17 cellular contexts compared by ENCODE assay signal in genomic region chr17:38719943-38720641, GRCh38. TPM values are rescaled to one million over a fixed set of nuclear protein-coding genes. Genes with fewer than 3 reads are reported as not detected.
DNase-seq lines count a peak whose midpoint lies in the region; ATAC-seq and TF ChIP-seq lines count a peak whose summit lies in the region.
"Had no signal": no experiment of that assay in that cellular context is flagged by ENCODE, and none has a peak within 500 bp of the region (broad histone marks: within the 10 kb centered on the region; RNA-seq: fewer than 3 reads in every experiment).

No MANE protein-coding gene starts in this region.

- no peak overlapping the region for H2BK15ac ChIP-seq in neuronal stem cell (ENCODE audit: low read length)

- peaks cover 0 to 13% of the 10 kb centered on the region in 2 donors for H3K4me1 ChIP-seq in neuronal stem cell (ENCODE audit: control insufficient read depth in 2 of 2, insufficient read depth in 1 of 2, low read depth in 1 of 2, low read length in 2 of 2)

- H3K4me1 Mint-ChIP-seq in activated CD4-positive, alpha-beta T cell treated with anti-CD3 and anti-CD28 coated beads for 36 hours = peaks cover 43% of the 10 kb centered on the region

- no peak overlapping the region for H2BK120ac ChIP-seq in neuronal stem cell (ENCODE audit: low read depth, low read length)

- peak; percentile 21 for ATAC-seq in activated CD4-positive, alpha-beta T cell treated with anti-CD3 and anti-CD28 coated beads for 36 hours
- ATAC-seq: activated CD4-positive, CD25-positive, alpha-beta regulatory T cell treated with anti-CD3 and anti-CD28 coated beads, Interleukin-2, amount 50 U/mL, for 24 hours; activated naive CD4-positive, alpha-beta T cell treated with anti-CD3 and anti-CD28 coated beads, Interleukin-2, amount 50 U/mL, for 72 hours had no signal

- TF ChIP-seq CTCF in GM20000 (IDR thresholded peaks at IDR 0.05; ENCODE audit: extremely low read depth, missing control alignments) = no peak

- H2AFZ ChIP-seq in neuronal stem cell (ENCODE audit: low read length) = no peak overlapping the region

- peak overlapping the region; percentile 80 for H3K23ac ChIP-seq in neuronal stem cell (ENCODE audit: low read depth, low read length, poor library complexity)

- peak overlapping the region; percentile 77 for H3K14ac ChIP-seq in neuronal stem cell (ENCODE audit: low read length)

- no peaks in the 10 kb centered on the region for H3K9me3 ChIP-seq in neuronal stem cell (replicated peaks in 1 of 2; ENCODE audit: control insufficient read depth in 2 of 2, insufficient read depth in 1 of 2, low read depth in 1 of 2, low read length in 2 of 2)

- H3K4me3 Mint-ChIP-seq in activated CD4-positive, alpha-beta T cell treated with anti-CD3 and anti-CD28 coated beads for 36 hours = no peak overlapping the region
- H3K4me3 Mint-ChIP-seq: CD8-positive, alpha-beta memory T cell had no signal

- no CpG with 5 or more reads among the region's 39 CpGs for WGBS in neuronal stem cell (ENCODE audit: extremely low coverage in 2 of 2, insufficient read length in 2 of 2, insufficient replicate concordance in 1 of 2), 2 donors

- no peak overlapping the region for H4K8ac ChIP-seq in neuronal stem cell (ENCODE audit: low read depth, low read length)

- peaks cover 56% of the 10 kb centered on the region for H3K36me3 Mint-ChIP-seq in activated CD4-positive, alpha-beta T cell treated with anti-CD3 and anti-CD28 coated beads for 36 hours (ENCODE audit: low read depth)

- CTCF ChIA-PET in activated CD4-positive, alpha-beta T cell treated with anti-CD3 and anti-CD28 coated beads for 36 hours (lab: Charles Lee) = no interaction called here

- peak; percentile 55 for DNase-seq in activated CD4-positive, alpha-beta T cell treated with anti-CD3 and anti-CD28 coated beads for 36 hours
- no peak for DNase-seq in activated CD4-positive, alpha-beta T cell treated with anti-CD3 and anti-CD28 coated beads, Interleukin-2, amount 50 U/mL, for 48 hours
- DNase-seq in HT-29 (ENCODE audit: low spot score) (peak; percentile 68), neuronal stem cell (ENCODE audit: low spot score) (peak; percentile 30), DMS153 (lab: John Stamatoyannopoulos, UW) (no peak), GM20000 (ENCODE audit: low spot score) (no peak), activated gamma-delta T cell treated with Interleukin-2 at 50 U/mL for 16 hours (no peak)
- DNase-seq: CD8-positive, alpha-beta memory T cell; KBM-7; NCI-H2081; nucleus accumbens; SHP77 treated with DMSO at 0.1 percent for 48 hours; stimulated activated CD4-positive, alpha-beta T cell treated with anti-CD3 and anti-CD28 coated beads, Interleukin-15, amount 100 ng/mL, for 24 hours had no signal

- H2AK5ac ChIP-seq in neuronal stem cell (ENCODE audit: low read depth, low read length) = peak overlapping the region; percentile 91

- peak overlapping the region; percentile 49 for H2BK5ac ChIP-seq in neuronal stem cell (ENCODE audit: low read length)

- peak overlapping the region; percentile 6 for H3K4me3 ChIP-seq in iPS-11a (ENCODE audit: low read depth, low read length)
- H3K4me3 ChIP-seq in neuronal stem cell (ENCODE audit: low read length in 2 of 2) = peak overlapping the region in 1 of 2 donors; percentile 43

- H3K4ac ChIP-seq in neuronal stem cell (ENCODE audit: low read length) = peak overlapping the region; percentile 47

- peak overlapping the region; percentile 81 for H3K4me2 ChIP-seq in neuronal stem cell (ENCODE audit: insufficient read depth, low read length, poor library complexity, severe bottlenecking)

- H3K27ac Mint-ChIP-seq in activated CD4-positive, alpha-beta T cell treated with anti-CD3 and anti-CD28 coated beads for 36 hours = no peak overlapping the region

- POLR2A ChIA-PET in activated CD4-positive, alpha-beta T cell treated with anti-CD3 and anti-CD28 coated beads for 36 hours (lab: Charles Lee) = no interaction called here

- H3K36me3 ChIP-seq in neuronal stem cell (replicated peaks in 1 of 2; ENCODE audit: control insufficient read depth in 2 of 2, insufficient read depth in 2 of 2, low read length in 2 of 2) = peaks cover 3 to 88% of the 10 kb centered on the region in 2 donors

- peaks cover 0 to 21% (median 2%) of the 10 kb centered on the region in 3 experiments for H3K27me3 ChIP-seq in neuronal stem cell (ENCODE audit: control insufficient read depth in 3 of 3, insufficient read depth in 3 of 3, low read depth in 1 of 3, low read length in 3 of 3)

- peak overlapping the region; percentile 94 for H3K18ac ChIP-seq in neuronal stem cell (ENCODE audit: low read length)

- peak overlapping the region; percentile 3 for H3K9ac ChIP-seq in neuronal stem cell (ENCODE audit: low read depth, low read length, poor library complexity)

- intact Hi-C loops in activated CD4-positive, alpha-beta T cell treated with anti-CD3 and anti-CD28 coated beads for 36 hours (cut with DNase I, micrococcal nuclease) = no loop called here

- H3K79me1 ChIP-seq in neuronal stem cell (ENCODE audit: low read depth, low read length) = no peaks in the 10 kb centered on the region

- no peaks in the 10 kb centered on the region for H3K27me3 Mint-ChIP-seq in activated CD4-positive, alpha-beta T cell treated with anti-CD3 and anti-CD28 coated beads for 36 hours
- H3K27me3 Mint-ChIP-seq: CD8-positive, alpha-beta memory T cell had no signal

- no peaks in the 10 kb centered on the region for H3K9me3 Mint-ChIP-seq in activated CD4-positive, alpha-beta T cell treated with anti-CD3 and anti-CD28 coated beads for 36 hours (ENCODE audit: low read depth)
- H3K9me3 Mint-ChIP-seq: activated naive CD4-positive, alpha-beta T cell treated with anti-CD3 and anti-CD28 coated beads, Interleukin-2, amount 50 U/mL, for 72 hours; CD8-positive, alpha-beta memory T cell had no signal

- H4K91ac ChIP-seq in neuronal stem cell (ENCODE audit: low read depth, low read length, poor library complexity) = no peak overlapping the region

- H2BK12ac ChIP-seq in neuronal stem cell (ENCODE audit: low read length) = no peak overlapping the region

- no peak overlapping the region for H3K27ac ChIP-seq in neuronal stem cell (replicated peaks; ENCODE audit: low read length)

RNA-seq across cellular contexts. Expression of gene CISD3, which starts 10.0 kb away (rescaled TPM):
- 10 to 100 TPM; 49.4 to 58.6 TPM for total RNA-seq in activated CD4-positive, alpha-beta T cell treated with anti-CD3 and anti-CD28 coated beads for 36 hours
- total RNA-seq in HT-29 (2014; rRNA removed; shearing (Covaris generic)) = 54.0 and 100 TPM in 2 replicates
- polyA plus RNA-seq in neuronal stem cell (2013, experiment 1 of 2) = 4.7 TPM
- 4.8 TPM for polyA plus RNA-seq in neuronal stem cell (2013, experiment 2 of 2)

RNA-seq across cellular contexts. Expression of gene MLLT6, which starts 15.0 kb away (rescaled TPM):
- 100 to 1,000 TPM; 168 to 174 TPM for total RNA-seq in activated CD4-positive, alpha-beta T cell treated with anti-CD3 and anti-CD28 coated beads for 36 hours
- total RNA-seq in HT-29 (2014; rRNA removed; shearing (Covaris generic)) = 219 and 252 TPM in 2 replicates
- polyA plus RNA-seq in neuronal stem cell (2013, experiment 1 of 2) = 14.2 TPM
- polyA plus RNA-seq in neuronal stem cell (2013, experiment 2 of 2) = 14.1 TPM

RNA-seq across cellular contexts. Expression of gene PCGF2, which starts 28.0 kb away (rescaled TPM):
- 1 to 10 TPM; 1.6 to 1.7 TPM for total RNA-seq in activated CD4-positive, alpha-beta T cell treated with anti-CD3 and anti-CD28 coated beads for 36 hours
- total RNA-seq in HT-29 (2014; rRNA removed; shearing (Covaris generic)) = 8.7 and 18.9 TPM in 2 replicates
- polyA plus RNA-seq in neuronal stem cell (2013, experiment 1 of 2) = 74.0 TPM
- 69.4 TPM for polyA plus RNA-seq in neuronal stem cell (2013, experiment 2 of 2)
- total RNA-seq: mononuclear cell had no signal

RNA-seq across cellular contexts. Expression of gene PSMB3, which starts 32.4 kb away (rescaled TPM):
- total RNA-seq in activated CD4-positive, alpha-beta T cell treated with anti-CD3 and anti-CD28 coated beads for 36 hours = 100 to 1,000 TPM; 337 to 396 TPM
- 828 and 837 TPM in 2 replicates for total RNA-seq in HT-29 (2014; rRNA removed; shearing (Covaris generic))
- 263 TPM for polyA plus RNA-seq in neuronal stem cell (2013, experiment 1 of 2)
- 265 TPM for polyA plus RNA-seq in neuronal stem cell (2013, experiment 2 of 2)

RNA-seq across cellular contexts. Expression of gene EPOP, which starts 45.3 kb away (rescaled TPM):
- total RNA-seq in activated CD4-positive, alpha-beta T cell treated with anti-CD3 and anti-CD28 coated beads for 36 hours = 10 to 100 TPM; 31.8 to 37.3 TPM
- 11.1 and 13.9 TPM in 2 replicates for total RNA-seq in HT-29 (2014; rRNA removed; shearing (Covaris generic))
- polyA plus RNA-seq in neuronal stem cell (2013, experiment 1 of 2) = 17.0 TPM
- 16.8 TPM for polyA plus RNA-seq in neuronal stem cell (2013, experiment 2 of 2)

Comparison
In these comparisons a context has a peak if more than half of its experiments do, and no peak if none do; other contexts are left out.
1. DNase-seq: peak in activated CD4-positive, alpha-beta T cell treated with anti-CD3 and anti-CD28 coated beads for 36 hours (single experiment), HT-29 (single experiment) and neuronal stem cell (single experiment); none in activated CD4-positive, alpha-beta T cell treated with anti-CD3 and anti-CD28 coated beads, Interleukin-2, amount 50 U/mL, for 48 hours (0 of 2), DMS153 (single experiment), GM20000 (single experiment) and activated gamma-delta T cell treated with Interleukin-2 at 50 U/mL for 16 hours (single experiment).